24 cellular contexts compared by ENCODE assay signal in genomic region chr9:69283003-69283402, GRCh38. TPM values are rescaled to one million over a fixed set of nuclear protein-coding genes. Genes with fewer than 3 reads are reported as not detected.
"Had no signal": no experiment of that assay in that cellular context is flagged by ENCODE, and none has a peak within 500 bp of the region (broad histone marks: within the 10 kb centered on the region; RNA-seq: fewer than 3 reads in every experiment).

No MANE protein-coding gene starts in this region.

- H3K27ac ChIP-seq: esophagus squamous epithelium, gastrocnemius medialis, lower lobe of right lung, prostate gland, right atrium auricular region, spleen, testis, vagina had no signal

- H3K9me3 ChIP-seq: esophagus squamous epithelium, gastrocnemius medialis, lower lobe of right lung, prostate gland, right atrium auricular region, testis, vagina had no signal

- ATAC-seq: activated CD4-positive, alpha-beta T cell treated with anti-CD3 and anti-CD28 coated beads for 36 hours; activated naive CD4-positive, alpha-beta T cell treated with anti-CD3 and anti-CD28 coated beads, Interleukin-2, amount 50 U/mL, for 72 hours; activated T-helper 17 cell treated with anti-CD3 and anti-CD28 coated beads, Interleukin-2, amount 50 U/mL, for 72 hours; gastrocnemius medialis; left colon; lower lobe of right lung had no signal

- H3K4me1 ChIP-seq: esophagus squamous epithelium, gastrocnemius medialis, lower lobe of right lung, prostate gland, right atrium auricular region, spleen, testis, vagina had no signal

- H3K36me3 ChIP-seq: esophagus squamous epithelium, gastrocnemius medialis, lower lobe of right lung, prostate gland, right atrium auricular region, spleen, vagina had no signal

- H3K4me3 ChIP-seq: esophagus squamous epithelium, gastrocnemius medialis, lower lobe of right lung, prostate gland, right atrium auricular region, spleen, testis, vagina had no signal

- H3K27me3 ChIP-seq: esophagus squamous epithelium, gastrocnemius medialis, right atrium auricular region, testis, vagina had no signal

- FAIRE-seq: keratinocyte had no signal

- DNase-seq: activated CD4-positive, alpha-beta T cell treated with anti-CD3 and anti-CD28 coated beads for 36 hours; activated CD4-positive, alpha-beta T cell treated with anti-CD3 and anti-CD28 coated beads, Interleukin-2, amount 50 U/mL, for 4 hours; activated CD8-positive, alpha-beta memory T cell treated with anti-CD3 and anti-CD28 coated beads for 24 hours; activated CD8-positive, alpha-beta memory T cell treated with anti-CD3 and anti-CD28 coated beads, Interleukin-2, amount 50 U/mL, for 4 hours; activated T-cell treated with anti-CD3 and anti-CD28 coated beads, Interleukin-2, amount 50 U/mL, for 24 hours; aorta; effector CD8-positive, alpha-beta T cell; esophagus squamous epithelium; gastrocnemius medialis; hippocampal formation; left colon; lower lobe of right lung; naive B cell; spleen; stimulated activated CD4-positive, alpha-beta T cell treated with anti-CD3 and anti-CD28 coated beads, Interleukin-4, amount 100 ng/mL, for 1 hour; stimulated activated naive CD4-positive, alpha-beta T cell; T-helper 9 cell; testis had no signal

RNA-seq across cellular contexts. Expression of gene ENTREP1, which starts 42.0 kb away (rescaled TPM):
- total RNA-seq: activated CD4-positive, alpha-beta T cell treated with anti-CD3 and anti-CD28 coated beads for 36 hours; activated naive CD4-positive, alpha-beta T cell treated with anti-CD3 and anti-CD28 coated beads, Interleukin-2, amount 50 U/mL, for 72 hours; activated T-helper 17 cell treated with anti-CD3 and anti-CD28 coated beads, Interleukin-2, amount 50 U/mL, for 72 hours had no signal
